ENCODE assay signal across 17 cellular contexts in the genomic region with DNA sequence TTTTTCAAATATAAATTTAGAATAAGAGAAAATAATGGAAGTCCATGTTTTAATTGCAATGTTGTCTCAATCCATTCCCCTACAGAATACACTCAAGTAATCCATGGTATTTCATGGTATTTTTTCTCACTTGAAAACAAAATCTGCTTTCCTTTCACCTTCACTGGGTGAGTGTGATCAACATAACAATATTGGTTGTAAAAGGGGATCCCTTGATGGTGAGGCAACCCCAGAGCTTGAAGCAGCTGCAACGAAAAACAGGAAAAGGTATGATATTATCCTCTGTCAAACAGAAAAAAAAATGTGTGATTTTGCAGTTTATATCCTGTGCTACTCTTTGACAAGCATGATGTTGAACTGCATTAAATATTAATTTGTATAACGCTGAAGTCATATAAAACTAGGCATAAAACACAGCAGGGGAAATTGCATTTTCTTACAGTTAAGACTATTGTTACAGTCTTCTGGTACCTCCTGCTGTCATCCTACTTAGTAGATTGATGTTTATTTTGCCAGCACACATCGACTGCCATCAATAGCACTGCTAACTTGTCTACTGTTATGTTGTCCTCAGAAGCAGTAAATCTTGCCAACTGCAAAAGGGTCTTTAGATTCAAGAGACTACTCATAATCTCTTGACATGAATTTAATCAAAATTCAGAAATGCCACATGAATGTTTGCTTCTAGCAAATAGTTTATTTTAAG.
DNase-seq lines count a peak whose midpoint lies in the region; ATAC-seq and TF ChIP-seq lines count a peak whose summit lies in the region.
"Had no signal": no experiment of that assay in that cellular context is flagged by ENCODE, and none has a peak within 500 bp of the region (broad histone marks: within the 10 kb centered on the region; RNA-seq: fewer than 3 reads in every experiment).

No MANE protein-coding gene starts in this region.

- H3K9me3 ChIP-seq in H9 (ENCODE audit: control insufficient read depth, low read depth, low read length): no peaks in the 10 kb centered on the region
- no peaks in the 10 kb centered on the region for H3K9me3 ChIP-seq in iPS-18a (ENCODE audit: control insufficient read depth, low read depth, low read length)
- no peaks in the 10 kb centered on the region for H3K9me3 ChIP-seq in tibial artery
- H3K9me3 ChIP-seq in spleen: peaks cover 0 to 5% (median 0%) of the 10 kb centered on the region in 8 donors
- H3K9me3 ChIP-seq: A549 had no signal

- H3K36me3 ChIP-seq in iPS-18a (ENCODE audit: control insufficient read depth, low read depth, low read length): no peaks in the 10 kb centered on the region
- H3K36me3 ChIP-seq in tibial artery: no peaks in the 10 kb centered on the region
- H3K36me3 ChIP-seq in spleen: no peaks in the 10 kb centered on the region

- no CpG with 5 or more reads among the region's 3 CpGs for WGBS in H9 (ENCODE audit: extremely low coverage, insufficient read length, low lambda C conversion rate)
- WGBS in spleen, 5 donors: 16 to 24% (median 17%) methylated on average over 3 of the region's 3 CpGs

- H3K9ac ChIP-seq in H9 (ENCODE audit: extremely low read depth, insufficient read length, low read length): no peak overlapping the region
- no peak overlapping the region for H3K9ac ChIP-seq in iPS-18a (ENCODE audit: low read length)
- H3K9ac ChIP-seq: GM23248 had no signal

- H3K27me3 ChIP-seq in H9 (ENCODE audit: insufficient read depth, low read length): no peaks in the 10 kb centered on the region
- no peaks in the 10 kb centered on the region for H3K27me3 ChIP-seq in iPS-18a (ENCODE audit: control insufficient read depth, insufficient read depth, low read length)
- no peaks in the 10 kb centered on the region for H3K27me3 ChIP-seq in tibial artery
- no peaks in the 10 kb centered on the region for H3K27me3 ChIP-seq in spleen (replicated peaks in 1 of 7)

- H2BK5ac ChIP-seq in H9 (ENCODE audit: insufficient read length, low read length): no peak overlapping the region

- no peak overlapping the region for H2BK20ac ChIP-seq in H9 (ENCODE audit: low read depth, low read length, poor library complexity, severe bottlenecking)

- H3T11ph ChIP-seq in H9 (ENCODE audit: low read length): no peak overlapping the region

- H3K27ac ChIP-seq in H9 (ENCODE audit: insufficient read length, low read depth, low read length): peak overlapping the region; percentile 78
- H3K27ac ChIP-seq in iPS-18a (ENCODE audit: low read length): peak overlapping the region; percentile 21
- no peak overlapping the region for H3K27ac ChIP-seq in tibial artery
- no peak overlapping the region for H3K27ac ChIP-seq in spleen
- H3K27ac ChIP-seq: A549, GM23248 had no signal

- intact Hi-C loops in tibial artery (cut with DNase I; ENCODE audit: low total_unique reads): no loop called here
- intact Hi-C loops in spleen (cut with DNase I; ENCODE audit: low total_unique reads): no loop called here

- no peak overlapping the region for H4K8ac ChIP-seq in H9 (replicated peaks; ENCODE audit: insufficient read length, low read depth, low read length)

- no peak overlapping the region for H3K4me2 ChIP-seq in H9 (ENCODE audit: insufficient read depth, insufficient read length, low read length)
- H3K4me2 ChIP-seq: A549 had no signal

- H3K9me3 Mint-ChIP-seq in H9: peaks cover 0 to 5% of the 10 kb centered on the region in 2 experiments; a peak in 2 of 5 replicates
- H3K9me3 Mint-ChIP-seq in stimulated activated naive CD8-positive, alpha-beta T cell treated with anti-CD3 and anti-CD28 coated beads, Interleukin-15, amount 100 ng/mL, for 72 hours: peaks cover 0 to 18% of the 10 kb centered on the region in 2 donors
- H3K9me3 Mint-ChIP-seq: CD4-positive, alpha-beta T cell had no signal

- no peak overlapping the region for H2AK5ac ChIP-seq in H9 (ENCODE audit: insufficient read length, low read length)

- no peak overlapping the region for H2AFZ ChIP-seq in H9 (ENCODE audit: low read length)
- H2AFZ ChIP-seq: GM23248 had no signal

- no peak overlapping the region for H3K18ac ChIP-seq in H9 (ENCODE audit: insufficient read length, low read depth, low read length)

- H3K4ac ChIP-seq in H9 (ENCODE audit: low read depth, low read length): no peak overlapping the region

- H4K5ac ChIP-seq in H9 (ENCODE audit: insufficient read length, low read depth, low read length): no peak overlapping the region

- no peak overlapping the region; a peak in 1 of 5 replicates for H3K4me3 Mint-ChIP-seq in H9
- H3K4me3 Mint-ChIP-seq in stimulated activated naive CD8-positive, alpha-beta T cell treated with anti-CD3 and anti-CD28 coated beads, Interleukin-15, amount 100 ng/mL, for 72 hours: no peak overlapping the region
- H3K4me3 Mint-ChIP-seq: CD4-positive, alpha-beta T cell had no signal

- H3K79me2 ChIP-seq in H9 (ENCODE audit: insufficient read depth, low read length): no peaks in the 10 kb centered on the region

- no peak overlapping the region for H3K14ac ChIP-seq in H9 (ENCODE audit: insufficient read depth, low read length)

- H3K56ac ChIP-seq in H9 (ENCODE audit: insufficient read length, low read depth, low read length): no peak overlapping the region

- TF ChIP-seq CTCF in H9 (conservative IDR thresholded peaks at IDR 0.05) (no peak), tibial artery (IDR thresholded peaks at IDR 0.05) (no peak), spleen (IDR thresholded peaks at IDR 0.05 in 8 of 11, conservative IDR thresholded peaks at IDR 0.05 in 3 of 11) (no peak)

- H3K4me1 ChIP-seq in H9 (ENCODE audit: insufficient read depth, low read length) (peaks cover 4% of the 10 kb centered on the region; the same call in 1 of the 2 replicates), iPS-18a (ENCODE audit: control insufficient read depth, low read depth, low read length) (peaks cover 25% of the 10 kb centered on the region), tibial artery (no peaks in the 10 kb centered on the region), spleen (no peaks in the 10 kb centered on the region)

- no peaks in the 10 kb centered on the region for H3K27me3 Mint-ChIP-seq in H9 (ENCODE audit: low read depth)
- H3K27me3 Mint-ChIP-seq in stimulated activated naive CD8-positive, alpha-beta T cell treated with anti-CD3 and anti-CD28 coated beads, Interleukin-15, amount 100 ng/mL, for 72 hours: no peaks in the 10 kb centered on the region
- H3K27me3 Mint-ChIP-seq: CD4-positive, alpha-beta T cell had no signal

- no peak overlapping the region for H3K23ac ChIP-seq in H9 (ENCODE audit: insufficient read length, low read depth, low read length)

- H3K4me1 Mint-ChIP-seq in H9: peaks cover 29 to 38% of the 10 kb centered on the region in 2 experiments
- no peaks in the 10 kb centered on the region for H3K4me1 Mint-ChIP-seq in stimulated activated naive CD8-positive, alpha-beta T cell treated with anti-CD3 and anti-CD28 coated beads, Interleukin-15, amount 100 ng/mL, for 72 hours

- H2BK12ac ChIP-seq in H9 (ENCODE audit: insufficient read length, low read depth, low read length): no peak overlapping the region

- no peaks in the 10 kb centered on the region for H3K79me1 ChIP-seq in H9 (ENCODE audit: insufficient read depth, low read depth, low read length, poor library complexity, severe bottlenecking)

- ATAC-seq in stimulated activated naive CD8-positive, alpha-beta T cell treated with anti-CD3 and anti-CD28 coated beads, Interleukin-15, amount 100 ng/mL, for 72 hours: no peak
- ATAC-seq: A549, GM12878 had no signal

- no peak overlapping the region for H2BK15ac ChIP-seq in H9 (ENCODE audit: low read depth, low read length)

- peak overlapping the region in 2 of 3 experiments; percentile 88 to 95; a peak in 5 of 7 replicates for H3K27ac Mint-ChIP-seq in H9
- no peak overlapping the region for H3K27ac Mint-ChIP-seq in stimulated activated naive CD8-positive, alpha-beta T cell treated with anti-CD3 and anti-CD28 coated beads, Interleukin-15, amount 100 ng/mL, for 72 hours
- H3K27ac Mint-ChIP-seq: CD4-positive, alpha-beta T cell had no signal

- H2BK120ac ChIP-seq in H9 (ENCODE audit: low read depth, low read length, poor library complexity, severe bottlenecking): no peak overlapping the region

- peak overlapping the region; percentile 19 for H3K4me3 ChIP-seq in iPS-18a (ENCODE audit: low read length)
- H3K4me3 ChIP-seq in tibial artery: no peak overlapping the region
- no peak overlapping the region for H3K4me3 ChIP-seq in spleen
- H3K4me3 ChIP-seq: A549, GM12878, GM23248 had no signal

- H4K20me1 ChIP-seq in H9 (ENCODE audit: control insufficient read depth, insufficient read depth, insufficient read length): no peaks in the 10 kb centered on the region

- DNase-seq in H9 (no peak), NCI-H187 (lab: John Stamatoyannopoulos, UW) (peak; percentile 15 to 40), NCI-H748 treated with DMSO at 0.1 percent for 48 hours (lab: John Stamatoyannopoulos, UW) (peak; percentile 8), tibial artery (no peak), spleen (no peak)
- no peak for DNase-seq in stimulated activated naive CD8-positive, alpha-beta T cell treated with anti-CD3 and anti-CD28 coated beads, Interleukin-15, amount 100 ng/mL, for 72 hours
- no peak for DNase-seq in activated CD4-positive, alpha-beta T cell treated with anti-CD3 and anti-CD28 coated beads, Interleukin-2, amount 50 U/mL, for 4 hours
- DNase-seq: CD4-positive, alpha-beta T cell; GF-D8; GM23248; NCI-H146; NCI-H2081 treated with DMSO at 0.1 percent for 48 hours; NCI-H226; NCI-H526 had no signal

- TF ChIP-seq POLR2A in spleen (IDR thresholded peaks at IDR 0.05): no peak

- H3K36me3 Mint-ChIP-seq in H9 (ENCODE audit: insufficient read depth in 1 of 3, low read depth in 3 of 3): peaks cover 0 to 15% (median 5%) of the 10 kb centered on the region in 3 experiments; a peak in 5 of 7 replicates

- H4K91ac ChIP-seq in H9 (ENCODE audit: insufficient read length, low read depth, low read length): no peak overlapping the region

- no peaks in the 10 kb centered on the region for H3K23me2 ChIP-seq in H9 (ENCODE audit: insufficient read length, low read depth, low read length, poor library complexity, severe bottlenecking)

Comparison
In these comparisons a context has a peak if more than half of its experiments do, and no peak if none do; other contexts are left out.
1. DNase-seq: peak in NCI-H187 (2 of 2) and NCI-H748 treated with DMSO at 0.1 percent for 48 hours (single experiment); none in H9 (single experiment), stimulated activated naive CD8-positive, alpha-beta T cell treated with anti-CD3 and anti-CD28 coated beads, Interleukin-15, amount 100 ng/mL, for 72 hours (0 of 2), tibial artery (0 of 2), activated CD4-positive, alpha-beta T cell treated with anti-CD3 and anti-CD28 coated beads, Interleukin-2, amount 50 U/mL, for 4 hours (0 of 2) and spleen (single experiment).
2. H3K27ac ChIP-seq: peak in H9 (single experiment) and iPS-18a (single experiment); none in tibial artery (0 of 2) and spleen (0 of 8).
3. H3K27ac Mint-ChIP-seq: peak in H9 (2 of 3); none in stimulated activated naive CD8-positive, alpha-beta T cell treated with anti-CD3 and anti-CD28 coated beads, Interleukin-15, amount 100 ng/mL, for 72 hours (0 of 2).